Comparison of ENCODE assay signal across 8 cellular contexts in the genomic region with DNA sequence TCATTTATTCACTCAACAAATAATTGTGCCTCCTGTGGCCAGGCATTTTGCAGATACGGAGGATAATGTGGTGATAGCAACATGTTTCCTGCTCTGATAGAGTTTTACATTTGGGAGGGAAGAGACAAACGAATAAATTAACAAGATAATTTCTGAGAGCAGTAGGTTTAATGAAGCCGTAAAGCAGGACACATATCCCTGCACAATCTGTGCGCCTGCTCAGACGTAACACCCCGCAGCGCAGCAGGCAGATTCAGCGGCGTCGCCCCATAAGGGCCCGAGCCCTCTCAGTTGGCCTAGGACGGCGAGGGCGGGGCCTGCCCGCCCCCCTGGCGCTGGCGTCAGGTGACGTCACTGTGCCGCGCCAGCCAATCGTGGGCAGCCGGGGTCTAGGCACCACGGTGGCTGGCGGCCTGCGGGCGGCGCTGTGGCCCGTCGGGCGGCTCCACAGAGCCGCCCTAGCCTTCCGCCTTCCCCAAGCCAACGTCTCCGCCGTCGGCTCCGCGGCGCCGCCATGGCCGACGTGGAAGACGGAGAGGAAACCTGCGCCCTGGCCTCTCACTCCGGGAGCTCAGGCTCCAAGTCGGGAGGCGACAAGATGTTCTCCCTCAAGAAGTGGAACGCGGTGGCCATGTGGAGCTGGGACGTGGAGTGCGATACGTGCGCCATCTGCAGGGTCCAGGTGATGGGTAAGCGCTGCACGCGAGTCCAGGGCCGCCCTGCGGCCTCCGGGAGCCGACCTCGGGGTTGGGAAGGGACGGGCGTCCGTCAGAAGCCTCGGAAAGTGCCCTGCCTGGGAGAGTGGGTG. TPM values are rescaled to one million over a fixed set of nuclear protein-coding genes. Genes with fewer than 3 reads are reported as not detected.
A peak's percentile ranks its signal among the peaks of the same experiment; 100 is the strongest.
DNase-seq lines count a peak whose midpoint lies in the region; ATAC-seq and TF ChIP-seq lines count a peak whose summit lies in the region.

A gene (plus strand): TSS at position 471 of the 808 bp plus-strand sequence. CDS start 44 bp downstream, at position 515.

- H3K4me1 Mint-ChIP-seq in activated T-cell treated with anti-CD3 and anti-CD28 coated beads, Interleukin-2, amount 50 U/mL, for 4 hours (ENCODE audit: low read depth) = peaks cover 38% of the 10 kb centered on the region

- intact Hi-C loops in Panc1 (cut with micrococcal nuclease; ENCODE audit: unreplicated experiment) = loop anchor here (2.0 to 10.0 kb wide), 4 partner anchors 137 to 257 kb away; no protein-coding TSS in a partner anchor

- no peaks in the 10 kb centered on the region for H3K9me3 Mint-ChIP-seq in activated T-cell treated with anti-CD3 and anti-CD28 coated beads, Interleukin-2, amount 50 U/mL, for 4 hours

- H3K79me2 ChIP-seq in DND-41 (ENCODE audit: insufficient read depth, low read length) (peaks cover 48% of the 10 kb centered on the region), KMS-11 (ENCODE audit: insufficient read depth, low read depth) (peaks cover 45% of the 10 kb centered on the region)

- H3K4me3 Mint-ChIP-seq in activated T-cell treated with anti-CD3 and anti-CD28 coated beads, Interleukin-2, amount 50 U/mL, for 4 hours = peak within 1 kb of the TSS; percentile 99

- in situ Hi-C loops in Panc1 (cut with HindIII; ENCODE audit: low pct_unique_long_range_greater_than_20kb, low sequenced_read_pairs) = no loop called here

- H3K9ac ChIP-seq in DND-41 (ENCODE audit: low read depth, low read length) = peak within 1 kb of the TSS; percentile 89
- H3K9ac ChIP-seq in KMS-11 = peak within 1 kb of the TSS; percentile 93

- TF ChIP-seq CTCF in DND-41 (IDR thresholded peaks at IDR 0.05; ENCODE audit: borderline replicate concordance, extremely low read depth, low read length, poor library complexity, severe bottlenecking) (peak; percentile 91), KMS-11 (conservative IDR thresholded peaks at IDR 0.05; ENCODE audit: low read depth, low read length) (peak; percentile 80), Panc1 (IDR thresholded peaks at IDR 0.05) (peak; percentile 100)

- CTCF ChIA-PET in Panc1 (lab: Charles Lee) = interaction anchor here (0.6 to 1.2 kb wide), 3 partner anchors 137 to 179 kb away, joined by 3 to 6 read pairs (median 5); no protein-coding TSS in a partner anchor

- peak within 1 kb of the TSS; percentile 80 to 82 for H3K4me3 ChIP-seq in DND-41 (ENCODE audit: low read depth in 1 of 2, low read length in 2 of 2)
- peak within 1 kb of the TSS; percentile 94 for H3K4me3 ChIP-seq in KMS-11 (IDR thresholded peaks at IDR 0.05; ENCODE audit: insufficient read depth, low read depth, low read length)
- H3K4me3 ChIP-seq in Panc1 (ENCODE audit: low read depth in 2 of 2, low read length in 2 of 2) = peak within 1 kb of the TSS; percentile 88 to 93
- H3K4me3 ChIP-seq in muscle layer of duodenum (ENCODE audit: low read depth in 1 of 2, low read length in 2 of 2) = peak within 1 kb of the TSS; percentile 99

- peak within 1 kb of the TSS; percentile 90 for H3K27ac ChIP-seq in DND-41 (ENCODE audit: low read length)
- H3K27ac ChIP-seq in KMS-11 = peak within 1 kb of the TSS; percentile 84
- H3K27ac ChIP-seq in Panc1 (ENCODE audit: low read length) = peak within 1 kb of the TSS; percentile 97
- H3K27ac ChIP-seq in muscle layer of duodenum (ENCODE audit: low read length) = peak within 1 kb of the TSS; percentile 98

- H4K20me1 ChIP-seq in DND-41 (ENCODE audit: insufficient read depth, low read length) (peaks cover 7% of the 10 kb centered on the region; the same call in 1 of the 2 replicates), KMS-11 (ENCODE audit: insufficient read depth) (no peaks in the 10 kb centered on the region; the same call in 1 of the 2 replicates)

- H3K27me3 ChIP-seq in DND-41 (ENCODE audit: insufficient read depth, low read length, poor library complexity) = no peaks in the 10 kb centered on the region
- no peaks in the 10 kb centered on the region for H3K27me3 ChIP-seq in KMS-11 (ENCODE audit: insufficient read depth, low read depth)
- H3K27me3 ChIP-seq in Panc1 (ENCODE audit: control insufficient read depth, insufficient read depth, low read length) = no peaks in the 10 kb centered on the region
- no peaks in the 10 kb centered on the region for H3K27me3 ChIP-seq in muscle layer of duodenum (ENCODE audit: low read depth, low read length)

- no TSS peak for BruUV-seq in Panc1 (replicated peaks; lab: Mats Ljungman, UMichigan)

- H3K4me1 ChIP-seq in DND-41 (ENCODE audit: insufficient read depth, low read length) = peaks cover 30% of the 10 kb centered on the region
- H3K4me1 ChIP-seq in KMS-11 (ENCODE audit: low read depth, poor library complexity, severe bottlenecking) = peaks cover 24% of the 10 kb centered on the region
- H3K4me1 ChIP-seq in Panc1 (ENCODE audit: control insufficient read depth, insufficient read depth, low read length) = peaks cover 26% of the 10 kb centered on the region
- H3K4me1 ChIP-seq in muscle layer of duodenum (ENCODE audit: control insufficient read depth in 1 of 2, insufficient read depth in 2 of 2, low read length in 2 of 2) = peaks cover 13 to 28% of the 10 kb centered on the region in 2 donors

- H3K9me3 ChIP-seq in DND-41 (ENCODE audit: insufficient read depth, low read length, severe bottlenecking) = no peaks in the 10 kb centered on the region
- no peaks in the 10 kb centered on the region for H3K9me3 ChIP-seq in Panc1 (ENCODE audit: control insufficient read depth, insufficient read depth, low read depth, low read length)
- H3K9me3 ChIP-seq in muscle layer of duodenum (ENCODE audit: control insufficient read depth in 1 of 2, low read length in 2 of 2) = no peaks in the 10 kb centered on the region

- H3K36me3 ChIP-seq in DND-41 (ENCODE audit: insufficient read depth, low read length) = peaks cover 24% of the 10 kb centered on the region
- H3K36me3 ChIP-seq in KMS-11 (ENCODE audit: insufficient read depth) = no peaks in the 10 kb centered on the region
- H3K36me3 ChIP-seq in Panc1 (ENCODE audit: control insufficient read depth, insufficient read depth, low read length) = peaks cover 5% of the 10 kb centered on the region
- peaks cover 0 to 9% of the 10 kb centered on the region in 2 donors for H3K36me3 ChIP-seq in muscle layer of duodenum (ENCODE audit: control insufficient read depth in 1 of 2, insufficient read depth in 2 of 2, low read length in 2 of 2)

- no peaks in the 10 kb centered on the region for H3K27me3 Mint-ChIP-seq in activated T-cell treated with anti-CD3 and anti-CD28 coated beads, Interleukin-2, amount 50 U/mL, for 4 hours (ENCODE audit: low read depth)

- H3K4me2 ChIP-seq in DND-41 (ENCODE audit: insufficient read depth, low read length) (peak within 1 kb of the TSS; percentile 75), KMS-11 (peak within 1 kb of the TSS; percentile 76)

- POLR2A ChIA-PET in Panc1 (lab: Charles Lee) = interaction anchor here (0.7 kb wide), 2 partner anchors 159 to 183 kb away, joined by 4 to 7 read pairs; no protein-coding TSS in a partner anchor

- peak within 1 kb of the TSS; percentile 91 for H2AFZ ChIP-seq in DND-41 (ENCODE audit: low read depth, low read length)
- peak within 1 kb of the TSS; percentile 83 for H2AFZ ChIP-seq in KMS-11 (ENCODE audit: low read depth)

- peaks cover 4% of the 10 kb centered on the region for H3K36me3 Mint-ChIP-seq in activated T-cell treated with anti-CD3 and anti-CD28 coated beads, Interleukin-2, amount 50 U/mL, for 4 hours (ENCODE audit: insufficient read depth)

- DNase-seq in DND-41 (peak; percentile 98), Panc1 (ENCODE audit: low read depth, low spot score) (peak; percentile 87)
- peak; percentile 96 for DNase-seq in activated T-cell treated with anti-CD3 and anti-CD28 coated beads, Interleukin-2, amount 50 U/mL, for 4 hours
- peak; percentile 90 to 96 for DNase-seq in stimulated activated CD8-positive, alpha-beta memory T cell treated with anti-CD3 and anti-CD28 coated beads, Interleukin-7, amount 100 ng/mL, for 4 hours (ENCODE audit: low read depth in 2 of 2)

- ATAC-seq in DND-41 (ENCODE audit: insufficient read depth, low read depth) (peak; percentile 92), GM21737 (IDR thresholded peaks at IDR 0.05; ENCODE audit: unreplicated experiment) (peak; percentile 91), Panc1 (peak; percentile 98), esophagus mucosa (peak; percentile 99)
- peak; percentile 93 to 96 for ATAC-seq in activated T-cell treated with anti-CD3 and anti-CD28 coated beads, Interleukin-2, amount 50 U/mL, for 4 hours

RNA-seq across cellular contexts. Expression of the gene that starts here (rescaled TPM):
- 87.3 TPM for total RNA-seq in Panc1 (2021; ENCODE audit: unreplicated experiment)
- polyA plus RNA-seq in Panc1 (2012; ENCODE audit: insufficient read length) = 80.0 TPM
- total RNA-seq in activated T-cell treated with anti-CD3 and anti-CD28 coated beads, Interleukin-2, amount 50 U/mL, for 4 hours = 10 to 100 TPM; 73.1 to 78.1 (median 73.6) TPM
- 88.6 TPM for total RNA-seq in esophagus mucosa

Comparison
In these comparisons a context has a peak if more than half of its experiments do, and no peak if none do; other contexts are left out.
1. Peak in every context shown above with its lines: DNase-seq, ATAC-seq, H3K4me3 ChIP-seq and H3K27ac ChIP-seq.